19 cellular contexts compared by ENCODE assay signal in the genomic region with DNA sequence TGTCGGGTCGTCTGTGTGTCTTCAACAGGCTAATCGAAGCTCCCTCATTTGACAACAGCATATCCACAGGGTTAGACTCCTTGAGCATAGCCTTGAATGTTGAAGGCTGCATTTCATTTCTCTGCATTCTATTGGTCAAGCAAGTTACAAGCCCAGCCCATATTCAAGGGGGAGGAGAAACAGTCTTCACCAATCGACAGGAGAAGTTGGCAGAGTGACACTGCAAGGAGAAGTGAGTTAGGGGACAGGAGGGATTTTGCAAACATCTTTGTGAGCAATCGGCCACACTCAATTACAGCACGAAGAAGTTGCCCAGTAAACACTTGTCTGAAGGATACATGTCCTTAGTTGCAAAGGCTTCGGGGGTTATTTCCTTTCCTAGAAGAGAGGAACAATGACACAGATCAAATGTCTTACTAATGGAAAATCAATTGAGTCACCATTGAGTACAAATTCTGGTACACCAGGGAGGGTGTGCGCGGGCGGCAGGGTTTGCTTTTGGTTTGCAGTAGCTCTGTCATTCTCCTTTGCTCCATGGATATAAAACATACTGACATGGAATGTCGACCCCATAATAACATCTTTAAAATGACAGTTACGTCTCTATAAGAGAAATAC.
DNase-seq lines count a peak whose midpoint lies in the region; ATAC-seq, FAIRE-seq and TF ChIP-seq lines count a peak whose summit lies in the region.
"Had no signal": no experiment of that assay in that cellular context is flagged by ENCODE, and none has a peak within 500 bp of the region (broad histone marks: within the 10 kb centered on the region; RNA-seq: fewer than 3 reads in every experiment).

No MANE protein-coding gene starts in this region.

- H3K9ac ChIP-seq in IMR-90 (ENCODE audit: low read depth, low read length) (no peak overlapping the region), K562 (ENCODE audit: insufficient read depth in 1 of 2, low read depth in 2 of 2, low read length in 2 of 2) (no peak overlapping the region)
- H3K9ac ChIP-seq: SK-N-SH had no signal

- CTCF ChIA-PET in activated CD4-positive, alpha-beta memory T cell treated with anti-CD3 and anti-CD28 coated beads for 36 hours (lab: Charles Lee), result no interaction called here
- CTCF ChIA-PET in activated CD4-positive, alpha-beta memory T cell treated with anti-CD3 and anti-CD28 coated beads, Interleukin-2, amount 10 ng/mL, durations not matched to agents 7 days and 5 days (lab: Charles Lee), result no interaction called here
- CTCF ChIA-PET in IMR-90 (lab: Yijun Ruan, JAX), result interaction anchor here (1.4 kb wide), 1 partner anchor 93 kb away, joined by 4 read pairs; no protein-coding TSS in a partner anchor
- CTCF ChIA-PET in K562 (lab: Yijun Ruan, JAX; ENCODE audit: low intra/inter-chr PET ratio), result no interaction called here

- 0 out of 2 replicates have a peak overlapping the region, but pooled peaks have one; percentile 20 for H2AK5ac ChIP-seq in IMR-90 (ENCODE audit: low read depth, low read length)

- no peak overlapping the region for H3K14ac ChIP-seq in IMR-90 (replicated peaks; ENCODE audit: low read depth, low read length)

- H3K27ac ChIP-seq in IMR-90 (ENCODE audit: insufficient read depth, low read length), result no peak overlapping the region
- no peak overlapping the region for H3K27ac ChIP-seq in K562 (ENCODE audit: extremely low read depth, low read depth, low read length)
- H3K27ac ChIP-seq: esophagus muscularis mucosa had no signal

- H3K36me3 ChIP-seq in IMR-90 (ENCODE audit: control insufficient read depth, insufficient read depth, low read length) (no peaks in the 10 kb centered on the region), K562 (ENCODE audit: control insufficient read depth, insufficient read depth, low read length) (no peaks in the 10 kb centered on the region)
- H3K36me3 ChIP-seq: esophagus muscularis mucosa had no signal

- TF ChIP-seq CTCF in IMR-90 (conservative IDR thresholded peaks at IDR 0.05; ENCODE audit: low read depth, low read length) (no peak), K562 (IDR thresholded peaks at IDR 0.05 in 2 of 3, conservative IDR thresholded peaks at IDR 0.05 in 1 of 3; ENCODE audit: insufficient read depth in 2 of 3, low read depth in 1 of 3, low read length in 3 of 3) (no peak)

- no peak overlapping the region for H2BK5ac ChIP-seq in IMR-90 (ENCODE audit: low read depth, low read length, poor library complexity, severe bottlenecking)

- peak overlapping the region; percentile 25; the same call in 1 of the 2 replicates for H2BK20ac ChIP-seq in IMR-90 (ENCODE audit: low read depth, low read length)

- no peak overlapping the region for H3K4me3 Mint-ChIP-seq in activated CD4-positive, alpha-beta memory T cell treated with anti-CD3 and anti-CD28 coated beads for 36 hours
- no peak overlapping the region for H3K4me3 Mint-ChIP-seq in activated CD4-positive, alpha-beta memory T cell treated with anti-CD3 and anti-CD28 coated beads, Interleukin-2, amount 10 ng/mL, durations not matched to agents 7 days and 5 days
- H3K4me3 Mint-ChIP-seq: CD8-positive, alpha-beta memory T cell; stimulated activated memory B cell treated with anti-CD40 and anti-IgM and Interleukin-4, amounts not matched to agents 10 μg/mL and 1 μg/mL and 100 μg/mL, for 72 hours had no signal

- H3K27me3 Mint-ChIP-seq in activated CD4-positive, alpha-beta memory T cell treated with anti-CD3 and anti-CD28 coated beads for 36 hours, result peaks cover 7% of the 10 kb centered on the region
- H3K27me3 Mint-ChIP-seq in activated CD4-positive, alpha-beta memory T cell treated with anti-CD3 and anti-CD28 coated beads, Interleukin-2, amount 10 ng/mL, durations not matched to agents 7 days and 5 days, result peaks cover 8% of the 10 kb centered on the region
- H3K27me3 Mint-ChIP-seq: stimulated activated memory B cell treated with anti-CD40 and anti-IgM and Interleukin-4, amounts not matched to agents 10 μg/mL and 1 μg/mL and 100 μg/mL, for 72 hours had no signal

- H3K79me2 ChIP-seq in K562 (ENCODE audit: control insufficient read depth, insufficient read depth, low read length), result no peaks in the 10 kb centered on the region

- DNase-seq in activated CD4-positive, alpha-beta memory T cell treated with anti-CD3 and anti-CD28 coated beads for 36 hours, result peak; percentile 45
- no peak for DNase-seq in activated CD4-positive, alpha-beta memory T cell treated with anti-CD3 and anti-CD28 coated beads, Interleukin-2, amount 10 ng/mL, durations not matched to agents 7 days and 5 days
- DNase-seq in IMR-90, result no peak
- DNase-seq in K562 (ENCODE audit: extremely low read depth in 1 of 4, low spot score in 3 of 4), result no peak
- DNase-seq in stimulated activated CD8-positive, alpha-beta memory T cell treated with anti-CD3 and anti-CD28 coated beads, Interleukin-2, amount 100 ng/mL, for 48 hours (ENCODE audit: low read depth in 2 of 2), result peak; percentile 20 to 37
- DNase-seq in dermis blood vessel endothelial cell, result no peak
- no peak for DNase-seq in NK-92 (lab: John Stamatoyannopoulos, UW; ENCODE audit: unreplicated experiment)
- DNase-seq in globus pallidus (ENCODE audit: low spot score), result no peak
- DNase-seq: CD8-positive, alpha-beta memory T cell; islet precursor cell; NCI-H187 treated with DMSO at 0.1 percent for 48 hours; NCI-H524; SK-N-SH had no signal

- H4K20me1 ChIP-seq in IMR-90 (ENCODE audit: insufficient read depth, low read length) (no peaks in the 10 kb centered on the region), K562 (replicated peaks; ENCODE audit: control insufficient read depth, insufficient read depth, low read length) (no peaks in the 10 kb centered on the region)

- POLR2A ChIA-PET in activated CD4-positive, alpha-beta memory T cell treated with anti-CD3 and anti-CD28 coated beads for 36 hours (lab: Charles Lee), result no interaction called here
- POLR2A ChIA-PET in activated CD4-positive, alpha-beta memory T cell treated with anti-CD3 and anti-CD28 coated beads, Interleukin-2, amount 10 ng/mL, durations not matched to agents 7 days and 5 days (lab: Charles Lee), result no interaction called here
- POLR2A ChIA-PET in IMR-90 (lab: Charles Lee; ENCODE audit: unreplicated experiment), result no interaction called here
- POLR2A ChIA-PET in K562 (lab: Yijun Ruan, JAX), result no interaction called here

- no peak overlapping the region for H3K23ac ChIP-seq in IMR-90 (ENCODE audit: low read depth, low read length)

- H3K4me3 ChIP-seq in IMR-90 (ENCODE audit: insufficient read depth, low read depth, low read length) (no peak overlapping the region), K562 (no peak overlapping the region)
- H3K4me3 ChIP-seq: esophagus muscularis mucosa had no signal

- H3K4ac ChIP-seq in IMR-90 (ENCODE audit: low read depth, low read length), result no peak overlapping the region

- H3K79me1 ChIP-seq in IMR-90 (ENCODE audit: low read depth in 1 of 2, low read length in 2 of 2), result no peaks in the 10 kb centered on the region

- dilution Hi-C loops in IMR-90 (cut with HindIII; ENCODE audit: low sequenced_read_pairs, unreplicated experiment), result no loop called here

- H2AK9ac ChIP-seq in IMR-90 (replicated peaks; ENCODE audit: low read depth, low read length, poor library complexity), result no peak overlapping the region

- peaks cover 6% of the 10 kb centered on the region for H3K4me1 Mint-ChIP-seq in activated CD4-positive, alpha-beta memory T cell treated with anti-CD3 and anti-CD28 coated beads for 36 hours (ENCODE audit: low read depth)
- H3K4me1 Mint-ChIP-seq in activated CD4-positive, alpha-beta memory T cell treated with anti-CD3 and anti-CD28 coated beads, Interleukin-2, amount 10 ng/mL, durations not matched to agents 7 days and 5 days, result peaks cover 1% of the 10 kb centered on the region
- H3K4me1 Mint-ChIP-seq: CD8-positive, alpha-beta memory T cell; stimulated activated memory B cell treated with anti-CD40 and anti-IgM and Interleukin-4, amounts not matched to agents 10 μg/mL and 1 μg/mL and 100 μg/mL, for 72 hours had no signal

- H4K8ac ChIP-seq in IMR-90 (ENCODE audit: low read depth in 2 of 2, low read length in 2 of 2), result no peak overlapping the region

- H2BK120ac ChIP-seq in IMR-90 (ENCODE audit: low read depth, low read length), result peak overlapping the region; percentile 46

- no peak for TF ChIP-seq EP300 in K562 (IDR thresholded peaks at IDR 0.05; ENCODE audit: low read length)

- no peaks in the 10 kb centered on the region for H3K27me3 ChIP-seq in IMR-90 (ENCODE audit: control insufficient read depth, insufficient read depth, low read length)
- peaks cover 0 to 4% of the 10 kb centered on the region in 2 experiments; a peak in 1 of 5 replicates for H3K27me3 ChIP-seq in K562 (ENCODE audit: control insufficient read depth in 2 of 2, insufficient read depth in 2 of 2, low read length in 2 of 2)
- H3K27me3 ChIP-seq: esophagus muscularis mucosa had no signal

- TF ChIP-seq RAD21 in IMR-90 (IDR thresholded peaks at IDR 0.05; ENCODE audit: low read length) (no peak), K562 (CRISPR knock-in tag; conservative IDR thresholded peaks at IDR 0.05 in 1 of 2, IDR thresholded peaks at IDR 0.05 in 1 of 2) (no peak)

- TF ChIP-seq POLR2A in IMR-90 (IDR thresholded peaks at IDR 0.05; ENCODE audit: low read depth, low read length) (no peak), K562 (conservative IDR thresholded peaks at IDR 0.05) (no peak)

- H4K91ac ChIP-seq in IMR-90 (ENCODE audit: insufficient read depth, low read depth, low read length), result no peak overlapping the region; the same call in 1 of the 2 replicates

- no peak for ATAC-seq in IMR-90 (ENCODE audit: low read depth)
- ATAC-seq in K562, result peak; percentile 35; the same call in 1 of the 3 replicates
- ATAC-seq: HCT116; stimulated activated memory B cell treated with anti-CD40 and anti-IgM and Interleukin-4, amounts not matched to agents 10 μg/mL and 1 μg/mL and 100 μg/mL, for 72 hours had no signal

- no peaks in the 10 kb centered on the region for H3K9me3 ChIP-seq in IMR-90 (ENCODE audit: control insufficient read depth, insufficient read depth, low read length)
- no peaks in the 10 kb centered on the region for H3K9me3 ChIP-seq in K562 (replicated peaks; ENCODE audit: control insufficient read depth, insufficient read depth, low read depth, low read length)
- H3K9me3 ChIP-seq: esophagus muscularis mucosa, SK-N-SH had no signal

- H2BK15ac ChIP-seq in IMR-90 (ENCODE audit: low read depth, low read length), result 0 out of 3 replicates have a peak overlapping the region, but pooled peaks have one; percentile 34

- no peak for FAIRE-seq in K562 (lab: Jason Lieb, UNC)
- FAIRE-seq: GM19239, TTC549, urothelium cell line had no signal

- no peaks in the 10 kb centered on the region for H3K36me3 Mint-ChIP-seq in activated CD4-positive, alpha-beta memory T cell treated with anti-CD3 and anti-CD28 coated beads for 36 hours
- no peaks in the 10 kb centered on the region for H3K36me3 Mint-ChIP-seq in activated CD4-positive, alpha-beta memory T cell treated with anti-CD3 and anti-CD28 coated beads, Interleukin-2, amount 10 ng/mL, durations not matched to agents 7 days and 5 days (ENCODE audit: low read depth)
- H3K36me3 Mint-ChIP-seq: CD8-positive, alpha-beta memory T cell; stimulated activated memory B cell treated with anti-CD40 and anti-IgM and Interleukin-4, amounts not matched to agents 10 μg/mL and 1 μg/mL and 100 μg/mL, for 72 hours had no signal

- no TSS peak for BruUV-seq in IMR-90 (replicated peaks; lab: Mats Ljungman, UMichigan)
- no TSS peak for BruUV-seq in K562 (replicated peaks; lab: Mats Ljungman, UMichigan)

- in situ Hi-C loops in IMR-90 (cut with MboI; ENCODE audit: low sequenced_read_pairs), result no loop called here
- in situ Hi-C loops in K562 (cut with MboI), result no loop called here

- H3K56ac ChIP-seq in IMR-90 (ENCODE audit: extremely low read depth, insufficient read depth, low read length), result no peak overlapping the region

- H3K9me3 Mint-ChIP-seq in activated CD4-positive, alpha-beta memory T cell treated with anti-CD3 and anti-CD28 coated beads for 36 hours, result no peaks in the 10 kb centered on the region
- no peaks in the 10 kb centered on the region for H3K9me3 Mint-ChIP-seq in activated CD4-positive, alpha-beta memory T cell treated with anti-CD3 and anti-CD28 coated beads, Interleukin-2, amount 10 ng/mL, durations not matched to agents 7 days and 5 days
- H3K9me3 Mint-ChIP-seq: stimulated activated memory B cell treated with anti-CD40 and anti-IgM and Interleukin-4, amounts not matched to agents 10 μg/mL and 1 μg/mL and 100 μg/mL, for 72 hours had no signal

- no peak overlapping the region for H3K18ac ChIP-seq in IMR-90 (ENCODE audit: low read depth, low read length)

- H2AFZ ChIP-seq in IMR-90 (replicated peaks; ENCODE audit: low read length, poor library complexity) (no peak overlapping the region), K562 (ENCODE audit: low read depth, low read length) (no peak overlapping the region)

- H3K4me1 ChIP-seq in IMR-90 (ENCODE audit: control insufficient read depth, insufficient read depth, low read length) (peaks cover 8% of the 10 kb centered on the region), K562 (replicated peaks in 1 of 2; ENCODE audit: control insufficient read depth in 2 of 2, insufficient read depth in 2 of 2, low read length in 2 of 2) (no peaks in the 10 kb centered on the region)
- H3K4me1 ChIP-seq: esophagus muscularis mucosa had no signal

- 100% methylated on average over 1 of the region's 12 CpGs; no CpG with 5 or more reads in 1 of the 2 experiments for WGBS in IMR-90 (ENCODE audit: extremely low coverage in 2 of 2, insufficient read length in 1 of 2), 2 experiments
- 1% methylated on average over 12 of the region's 12 CpGs for WGBS in K562 (ENCODE audit: insufficient coverage, low coverage, missing lambda C conversion rate)

- H3K27ac Mint-ChIP-seq in activated CD4-positive, alpha-beta memory T cell treated with anti-CD3 and anti-CD28 coated beads for 36 hours, result no peak overlapping the region
- H3K27ac Mint-ChIP-seq in activated CD4-positive, alpha-beta memory T cell treated with anti-CD3 and anti-CD28 coated beads, Interleukin-2, amount 10 ng/mL, durations not matched to agents 7 days and 5 days, result no peak overlapping the region
- H3K27ac Mint-ChIP-seq: CD8-positive, alpha-beta memory T cell; stimulated activated memory B cell treated with anti-CD40 and anti-IgM and Interleukin-4, amounts not matched to agents 10 μg/mL and 1 μg/mL and 100 μg/mL, for 72 hours had no signal

- H3K4me2 ChIP-seq in IMR-90 (ENCODE audit: low read depth, low read length), result no peak overlapping the region
- H3K4me2 ChIP-seq in K562 (ENCODE audit: insufficient read depth, low read length), result no peak overlapping the region
- H3K4me2 ChIP-seq: SK-N-SH had no signal

- H3K9me1 ChIP-seq in IMR-90 (ENCODE audit: insufficient read depth, low read length) (peaks cover 3% of the 10 kb centered on the region; the same call in 1 of the 2 replicates), K562 (ENCODE audit: control insufficient read depth, insufficient read depth, low read length) (no peaks in the 10 kb centered on the region)

- H4K5ac ChIP-seq in IMR-90 (ENCODE audit: low read depth, low read length), result no peak overlapping the region

- intact Hi-C loops in activated CD4-positive, alpha-beta memory T cell treated with anti-CD3 and anti-CD28 coated beads for 36 hours (cut with micrococcal nuclease), result no loop called here
- intact Hi-C loops in IMR-90 (cut with micrococcal nuclease), result no loop called here
- intact Hi-C loops in K562 (cut with micrococcal nuclease), result no loop called here

Comparison
In these comparisons a context has a peak if more than half of its experiments do, and no peak if none do; other contexts are left out.
1. DNase-seq: peak in activated CD4-positive, alpha-beta memory T cell treated with anti-CD3 and anti-CD28 coated beads for 36 hours (single experiment) and stimulated activated CD8-positive, alpha-beta memory T cell treated with anti-CD3 and anti-CD28 coated beads, Interleukin-2, amount 100 ng/mL, for 48 hours (2 of 2); none in activated CD4-positive, alpha-beta memory T cell treated with anti-CD3 and anti-CD28 coated beads, Interleukin-2, amount 10 ng/mL, durations not matched to agents 7 days and 5 days (single experiment), IMR-90 (single experiment), K562 (0 of 4), dermis blood vessel endothelial cell (single experiment), NK-92 (single experiment) and globus pallidus (single experiment).